8 cellular contexts compared by ENCODE assay signal in genomic region chr2:55311444-55311870, GRCh38. TPM values are rescaled to one million over a fixed set of nuclear protein-coding genes. Genes with fewer than 3 reads are reported as not detected.
A peak's percentile ranks its signal among the peaks of the same experiment; 100 is the strongest.
DNase-seq lines count a peak whose midpoint lies in the region; ATAC-seq, FAIRE-seq and TF ChIP-seq lines count a peak whose summit lies in the region.

No MANE protein-coding gene starts in this region.

- TF ChIP-seq CTCF in GM12873 (IDR thresholded peaks at IDR 0.05; ENCODE audit: insufficient read depth, low read depth, low read length, missing control alignments) (peak; percentile 57), astrocyte of the spinal cord (IDR thresholded peaks at IDR 0.05; ENCODE audit: low read depth, low read length) (peak; percentile 40)

- 68 to 85% (median 77%) methylated on average over 1 of the region's 1 CpG for WGBS in small intestine, 3 donors

- ATAC-seq in GM21515 (IDR thresholded peaks at IDR 0.05; ENCODE audit: unreplicated experiment) (peak; percentile 91), HG03575 (IDR thresholded peaks at IDR 0.05; ENCODE audit: extremely low read depth, insufficient number of reproducible peaks, low FRiP score, unreplicated experiment) (peak; percentile 92)
- peak; percentile 96 for ATAC-seq in stimulated activated naive CD8-positive, alpha-beta T cell treated with anti-CD3 and anti-CD28 coated beads, Interleukin-15, Interleukin-2, amounts not matched to agents 100 U/mL and 50 U/mL, for 24 hours

- H3K27ac ChIP-seq in small intestine (ENCODE audit: low read depth in 1 of 2, low read length in 1 of 2): no peak overlapping the region

- in situ Hi-C loops in astrocyte of the spinal cord (cut with HindIII; ENCODE audit: low sequenced_read_pairs): no loop called here

- H3K9me3 ChIP-seq in small intestine (ENCODE audit: control insufficient read depth, low read depth): no peaks in the 10 kb centered on the region

- DNase-seq in astrocyte of the spinal cord (ENCODE audit: low read depth, low spot score) (peak; percentile 64), small intestine (no peak), cerebellar nuclear complex (lab: John Stamatoyannopoulos, UW) (no peak), head of caudate nucleus (no peak)
- DNase-seq in stimulated activated naive CD8-positive, alpha-beta T cell treated with anti-CD3 and anti-CD28 coated beads, Interleukin-15, Interleukin-2, amounts not matched to agents 100 U/mL and 50 U/mL, for 24 hours: peak; percentile 11

- H3K36me3 ChIP-seq in small intestine (ENCODE audit: control insufficient read depth in 2 of 2, insufficient read depth in 2 of 2, low read length in 2 of 2): peaks cover 0 to 4% of the 10 kb centered on the region in 2 donors

- H3K4me3 ChIP-seq in astrocyte of the spinal cord (ENCODE audit: low read depth, low read length) (no peak overlapping the region), small intestine (ENCODE audit: low read depth in 1 of 2, low read length in 2 of 2) (no peak overlapping the region)

- intact Hi-C loops in head of caudate nucleus (cut with DNase I): no loop called here

- no peaks in the 10 kb centered on the region for H3K27me3 ChIP-seq in small intestine (ENCODE audit: control insufficient read depth in 2 of 2, insufficient read depth in 2 of 2, low read length in 2 of 2)

- FAIRE-seq in small intestine (lab: Jason Lieb, UNC): no peak

- no peaks in the 10 kb centered on the region for H3K4me1 ChIP-seq in small intestine (ENCODE audit: control insufficient read depth in 2 of 2, insufficient read depth in 1 of 2, low read depth in 1 of 2, low read length in 1 of 2)

RNA-seq across cellular contexts. Expression of gene MTIF2, which starts 42.4 kb away (rescaled TPM):
- polyA plus RNA-seq in small intestine: 10 to 100 TPM; 20.0 to 36.2 (median 30.0) TPM

Comparison
In these comparisons a context has a peak if more than half of its experiments do, and no peak if none do; other contexts are left out.
1. DNase-seq: peak in astrocyte of the spinal cord (single experiment) and stimulated activated naive CD8-positive, alpha-beta T cell treated with anti-CD3 and anti-CD28 coated beads, Interleukin-15, Interleukin-2, amounts not matched to agents 100 U/mL and 50 U/mL, for 24 hours (single experiment); none in small intestine (single experiment), cerebellar nuclear complex (0 of 2) and head of caudate nucleus (0 of 42).
2. Peak in every context shown above with its lines, with median percentiles within 50 percentile points of each other: ATAC-seq.